Comparison of ENCODE assay signal across 8 cellular contexts in genomic region chr2:238425979-238426567, GRCh38. TPM values are rescaled to one million over a fixed set of nuclear protein-coding genes. Genes with fewer than 3 reads are reported as not detected.
DNase-seq lines count a peak whose midpoint lies in the region; ATAC-seq and TF ChIP-seq lines count a peak whose summit lies in the region.

No MANE protein-coding gene starts in this region.

- peak in 1 of 2 donors; percentile 27 for ATAC-seq in activated naive CD4-positive, alpha-beta T cell treated with anti-CD3 and anti-CD28 coated beads, Interleukin-2, amount 50 U/mL, for 72 hours

- H3K27me3 ChIP-seq in right atrium auricular region: no peaks in the 10 kb centered on the region

- H3K4me1 Mint-ChIP-seq in activated T-cell treated with anti-CD3 and anti-CD28 coated beads, Interleukin-2, amount 50 U/mL, for 24 hours (ENCODE audit: low read depth): peaks cover 42% of the 10 kb centered on the region
- peaks cover 67% of the 10 kb centered on the region for H3K4me1 Mint-ChIP-seq in HFFc6 (ENCODE audit: low read depth)

- peaks cover 35% of the 10 kb centered on the region for H3K36me3 Mint-ChIP-seq in activated T-cell treated with anti-CD3 and anti-CD28 coated beads, Interleukin-2, amount 50 U/mL, for 24 hours (ENCODE audit: low read depth)
- peaks cover 37% of the 10 kb centered on the region for H3K36me3 Mint-ChIP-seq in HFFc6 (ENCODE audit: low read depth)
- H3K36me3 Mint-ChIP-seq in activated naive CD4-positive, alpha-beta T cell treated with anti-CD3 and anti-CD28 coated beads, Interleukin-2, amount 50 U/mL, for 72 hours: peaks cover 19 to 30% of the 10 kb centered on the region in 2 donors

- H3K27me3 Mint-ChIP-seq in activated T-cell treated with anti-CD3 and anti-CD28 coated beads, Interleukin-2, amount 50 U/mL, for 24 hours: no peaks in the 10 kb centered on the region
- H3K27me3 Mint-ChIP-seq in HFFc6 (ENCODE audit: insufficient read depth): peaks cover 5% of the 10 kb centered on the region

- peak overlapping the region; percentile 95 for H3K27ac Mint-ChIP-seq in activated T-cell treated with anti-CD3 and anti-CD28 coated beads, Interleukin-2, amount 50 U/mL, for 24 hours
- peak overlapping the region; percentile 92 for H3K27ac Mint-ChIP-seq in HFFc6
- peak overlapping the region; percentile 69 to 91 for H3K27ac Mint-ChIP-seq in activated naive CD4-positive, alpha-beta T cell treated with anti-CD3 and anti-CD28 coated beads, Interleukin-2, amount 50 U/mL, for 72 hours

- no peaks in the 10 kb centered on the region for H3K9me3 Mint-ChIP-seq in activated T-cell treated with anti-CD3 and anti-CD28 coated beads, Interleukin-2, amount 50 U/mL, for 24 hours
- H3K9me3 Mint-ChIP-seq in HFFc6: peaks cover 22% of the 10 kb centered on the region
- H3K9me3 Mint-ChIP-seq in activated naive CD4-positive, alpha-beta T cell treated with anti-CD3 and anti-CD28 coated beads, Interleukin-2, amount 50 U/mL, for 72 hours: no peaks in the 10 kb centered on the region

- peak overlapping the region; percentile 87 to 90 for H3K27ac ChIP-seq in right atrium auricular region

- peak overlapping the region; percentile 93 for H3K4me3 Mint-ChIP-seq in activated T-cell treated with anti-CD3 and anti-CD28 coated beads, Interleukin-2, amount 50 U/mL, for 24 hours
- H3K4me3 Mint-ChIP-seq in HFFc6: peak overlapping the region; percentile 91

- TF ChIP-seq CTCF in HFFc6 (IDR thresholded peaks at IDR 0.05) (no peak), right atrium auricular region (IDR thresholded peaks at IDR 0.05) (no peak), retinal pigment epithelial cell (conservative IDR thresholded peaks at IDR 0.05; ENCODE audit: low read depth, low read length) (no peak)

- peaks cover 7% of the 10 kb centered on the region for H3K36me3 ChIP-seq in right atrium auricular region

- H3K4me1 ChIP-seq in right atrium auricular region: peaks cover 0 to 33% of the 10 kb centered on the region in 2 donors

- H3K4me3 ChIP-seq in right atrium auricular region: peak overlapping the region; percentile 69 to 81
- H3K4me3 ChIP-seq in retinal pigment epithelial cell (ENCODE audit: low read length): peak overlapping the region; percentile 87

- H3K9me3 ChIP-seq in right atrium auricular region: peaks cover 0 to 6% of the 10 kb centered on the region in 2 donors

- peak; percentile 47 for DNase-seq in activated T-cell treated with anti-CD3 and anti-CD28 coated beads, Interleukin-2, amount 50 U/mL, for 24 hours
- no peak for DNase-seq in activated T-cell treated with anti-CD3 and anti-CD28 coated beads, Interleukin-2, amount 50 U/mL, for 48 hours
- DNase-seq in HFFc6 (peak; percentile 25), NCI-H2081 (lab: John Stamatoyannopoulos, UW) (peak; percentile 54 to 71), right atrium auricular region (ENCODE audit: low spot score) (no peak), retinal pigment epithelial cell (ENCODE audit: low read depth) (no peak), NCI-H187 treated with DMSO at 0.1 percent for 48 hours (lab: John Stamatoyannopoulos, UW) (no peak)
- no peak for DNase-seq in activated naive CD4-positive, alpha-beta T cell treated with anti-CD3 and anti-CD28 coated beads, Interleukin-2, amount 50 U/mL, for 72 hours (ENCODE audit: low spot score in 2 of 2)

RNA-seq across cellular contexts. Expression of gene ASB1, which starts 0.7 kb away (rescaled TPM):
- 10 to 100 TPM; 56.0 to 77.5 (median 74.4) TPM for total RNA-seq in HFFc6 (2021; fragmentation: NEBNext Ultra II Directional; extraction: Animal tissue kit (Norgen Biotek cat#: 25700))
- 10 to 100 TPM; 33.9 to 42.0 TPM for total RNA-seq in activated naive CD4-positive, alpha-beta T cell treated with anti-CD3 and anti-CD28 coated beads, Interleukin-2, amount 50 U/mL, for 72 hours
- 10 to 100 TPM; 32.3 to 43.6 TPM for total RNA-seq in right atrium auricular region

Comparison
In these comparisons a context has a peak if more than half of its experiments do, and no peak if none do; other contexts are left out.
1. DNase-seq: peak in activated T-cell treated with anti-CD3 and anti-CD28 coated beads, Interleukin-2, amount 50 U/mL, for 24 hours (single experiment), HFFc6 (single experiment) and NCI-H2081 (2 of 2); none in activated T-cell treated with anti-CD3 and anti-CD28 coated beads, Interleukin-2, amount 50 U/mL, for 48 hours (0 of 2), activated naive CD4-positive, alpha-beta T cell treated with anti-CD3 and anti-CD28 coated beads, Interleukin-2, amount 50 U/mL, for 72 hours (0 of 2), right atrium auricular region (single experiment), retinal pigment epithelial cell (single experiment) and NCI-H187 treated with DMSO at 0.1 percent for 48 hours (single experiment).
2. Peak in every context shown above with its lines, with median percentiles within 50 percentile points of each other: H3K27ac Mint-ChIP-seq.